ENCODE assay signal across 8 cellular contexts in the genomic region with DNA sequence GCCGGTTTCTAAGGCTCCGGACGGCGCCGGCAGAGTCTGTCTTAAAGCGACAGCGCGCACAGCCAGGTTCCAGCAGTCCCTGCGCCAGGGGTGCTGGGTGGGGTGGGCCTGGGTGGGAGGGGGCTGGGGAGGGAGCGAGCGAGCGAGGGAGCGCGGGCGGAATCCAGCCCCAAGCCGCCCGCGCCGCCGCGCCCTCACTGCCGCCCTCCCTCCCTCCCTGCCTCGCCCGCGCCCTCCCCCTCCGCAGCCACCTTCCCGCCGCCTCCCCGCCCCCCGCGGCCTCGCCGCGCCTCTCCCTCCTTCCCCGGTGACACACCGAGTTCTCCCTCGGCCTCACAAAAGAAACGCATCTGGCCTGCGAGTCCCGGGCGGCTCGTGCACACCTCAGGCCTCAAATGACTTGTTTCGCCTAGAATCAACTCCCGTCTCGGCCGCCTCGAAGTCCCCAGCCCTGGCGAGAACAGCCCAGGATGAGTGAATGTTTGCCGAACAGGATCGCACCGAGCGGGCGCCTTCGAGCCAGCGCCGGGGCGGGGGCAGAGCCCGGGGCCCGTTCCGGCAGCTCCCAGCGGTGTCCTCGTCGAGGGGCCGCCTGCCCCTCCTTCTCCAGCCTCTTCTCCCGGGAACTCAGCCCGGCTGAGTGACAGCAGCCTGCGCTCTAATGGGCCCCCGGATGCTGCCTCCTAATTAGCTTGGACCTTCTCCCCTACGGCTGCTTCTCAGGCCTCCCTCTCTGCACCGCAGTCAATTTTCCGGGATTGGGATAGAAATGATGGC. TPM values are rescaled to one million over a fixed set of nuclear protein-coding genes. Genes with fewer than 3 reads are reported as not detected.
DNase-seq lines count a peak whose midpoint lies in the region; ATAC-seq lines count a peak whose summit lies in the region.

A gene (minus strand): TSS at position 43 of the 777 bp plus-strand sequence. CDS start 347 bp downstream, outside the sequence.

- WGBS in ectodermal cell, 2 experiments: 0 to 1% methylated on average over 71 of the region's 71 CpGs
- WGBS in aorta, 2 donors: 28 to 42% methylated on average over 41 to 69 of the region's 71 CpGs

- CTCF ChIA-PET in naive thymus-derived CD4-positive, alpha-beta T cell (lab: Charles Lee): no interaction called here

- H3K27ac ChIP-seq in KOPT-K1 (ENCODE audit: low read depth, low read length, poor library complexity, severe bottlenecking) (peak within 1 kb of the TSS; percentile 43), ectodermal cell (ENCODE audit: insufficient read depth, low read depth, low read length, poor library complexity, severe bottlenecking) (no peak within 1 kb of the TSS), aorta (ENCODE audit: low read depth in 1 of 2, low read length in 2 of 2) (no peak within 1 kb of the TSS)
- no peak within 1 kb of the TSS for H3K27ac ChIP-seq in naive thymus-derived CD4-positive, alpha-beta T cell (ENCODE audit: low read depth, low read length)

- DNase-seq in EH (ENCODE audit: low read depth): peak; percentile 59
- DNase-seq in T-helper 2 cell treated with Interferon-gamma antibody and Interleukin-4, amounts not matched to agents 5 μg/mL and 100 μg/mL, for 36 hours (ENCODE audit: low spot score): peak; percentile 17
- DNase-seq in naive thymus-derived CD4-positive, alpha-beta T cell: peak in 1 of 9 donors; percentile 51
- DNase-seq in aorta: peak in 1 of 2 donors; percentile 83
- no peak for DNase-seq in SKM-1 treated with dmso at 0.1 percent for 144 hours (lab: John Stamatoyannopoulos, UW; ENCODE audit: unreplicated experiment)

- intact Hi-C loops in naive thymus-derived CD4-positive, alpha-beta T cell (cut with micrococcal nuclease): loop anchor here (2.0 to 10.0 kb wide), 3 partner anchors 70 to 290 kb away; a partner anchor contains a TSS
- intact Hi-C loops in aorta (cut with DNase I): no loop called here

- H3K4me1 ChIP-seq in ectodermal cell (ENCODE audit: control insufficient read depth, insufficient read depth, low read length) (peaks cover 34% of the 10 kb centered on the region), aorta (ENCODE audit: control insufficient read depth in 1 of 2, insufficient read depth in 2 of 2, low read length in 2 of 2) (no peaks in the 10 kb centered on the region)
- peaks cover 0 to 14% of the 10 kb centered on the region in 2 donors for H3K4me1 ChIP-seq in naive thymus-derived CD4-positive, alpha-beta T cell (ENCODE audit: control insufficient read depth in 2 of 2, insufficient read depth in 2 of 2, low read length in 2 of 2)

- peaks cover 84% of the 10 kb centered on the region for H3K27me3 Mint-ChIP-seq in T-helper 2 cell treated with Interferon-gamma antibody and Interleukin-4, amounts not matched to agents 5 μg/mL and 100 μg/mL, for 36 hours (ENCODE audit: low read depth)
- H3K27me3 Mint-ChIP-seq in naive thymus-derived CD4-positive, alpha-beta T cell: peaks cover 74 to 84% (median 77%) of the 10 kb centered on the region in 5 donors

- peaks cover 4% of the 10 kb centered on the region for H3K9me3 Mint-ChIP-seq in T-helper 2 cell treated with Interferon-gamma antibody and Interleukin-4, amounts not matched to agents 5 μg/mL and 100 μg/mL, for 36 hours
- peaks cover 0 to 8% (median 3%) of the 10 kb centered on the region in 11 donors for H3K9me3 Mint-ChIP-seq in naive thymus-derived CD4-positive, alpha-beta T cell

- no peaks in the 10 kb centered on the region for H3K36me3 ChIP-seq in KOPT-K1 (ENCODE audit: insufficient read depth, low read length)
- no peaks in the 10 kb centered on the region for H3K36me3 ChIP-seq in ectodermal cell (ENCODE audit: control insufficient read depth, insufficient read depth, low read length)
- H3K36me3 ChIP-seq in naive thymus-derived CD4-positive, alpha-beta T cell (ENCODE audit: control insufficient read depth in 2 of 3, insufficient read depth in 3 of 3, low read length in 3 of 3): no peaks in the 10 kb centered on the region
- no peaks in the 10 kb centered on the region for H3K36me3 ChIP-seq in aorta (ENCODE audit: control insufficient read depth in 1 of 2, insufficient read depth in 2 of 2, low read length in 1 of 2)

- H3K4me3 ChIP-seq in ectodermal cell (ENCODE audit: insufficient read depth, low read depth, low read length) (peak within 1 kb of the TSS; percentile 31), aorta (ENCODE audit: low read length in 2 of 2) (peak within 1 kb of the TSS; percentile 50 to 53)
- peak within 1 kb of the TSS; percentile 44 for H3K4me3 ChIP-seq in naive thymus-derived CD4-positive, alpha-beta T cell (ENCODE audit: low read length)

- peaks cover 100% of the 10 kb centered on the region for H3K27me3 ChIP-seq in ectodermal cell (ENCODE audit: control insufficient read depth, insufficient read depth, low read length, poor library complexity, severe bottlenecking)
- H3K27me3 ChIP-seq in naive thymus-derived CD4-positive, alpha-beta T cell (ENCODE audit: control insufficient read depth in 2 of 2, insufficient read depth in 2 of 2, low read length in 2 of 2): peaks cover 0 to 43% of the 10 kb centered on the region in 2 donors
- H3K27me3 ChIP-seq in aorta (ENCODE audit: control insufficient read depth in 1 of 2, insufficient read depth in 2 of 2, low read length in 1 of 2): no peaks in the 10 kb centered on the region

- ATAC-seq in naive thymus-derived CD4-positive, alpha-beta T cell: no peak
- ATAC-seq in aorta (ENCODE audit: low FRiP score) (no peak), GM21737 (IDR thresholded peaks at IDR 0.05; ENCODE audit: unreplicated experiment) (no peak)

- peaks cover 29% of the 10 kb centered on the region for H3K4me1 Mint-ChIP-seq in T-helper 2 cell treated with Interferon-gamma antibody and Interleukin-4, amounts not matched to agents 5 μg/mL and 100 μg/mL, for 36 hours (ENCODE audit: low read depth)
- H3K4me1 Mint-ChIP-seq in naive thymus-derived CD4-positive, alpha-beta T cell: peaks cover 27 to 54% (median 42%) of the 10 kb centered on the region in 7 donors

- POLR2A ChIA-PET in naive thymus-derived CD4-positive, alpha-beta T cell (lab: Charles Lee): no interaction called here

- H3K4me3 Mint-ChIP-seq in T-helper 2 cell treated with Interferon-gamma antibody and Interleukin-4, amounts not matched to agents 5 μg/mL and 100 μg/mL, for 36 hours: peak within 1 kb of the TSS; percentile 85
- peak within 1 kb of the TSS; percentile 80 to 93 (median 84) for H3K4me3 Mint-ChIP-seq in naive thymus-derived CD4-positive, alpha-beta T cell

- H3K27ac Mint-ChIP-seq in T-helper 2 cell treated with Interferon-gamma antibody and Interleukin-4, amounts not matched to agents 5 μg/mL and 100 μg/mL, for 36 hours: peak within 1 kb of the TSS; percentile 52
- H3K27ac Mint-ChIP-seq in naive thymus-derived CD4-positive, alpha-beta T cell: peak within 1 kb of the TSS in 1 of 9 donors; percentile 82

- H3K36me3 Mint-ChIP-seq in T-helper 2 cell treated with Interferon-gamma antibody and Interleukin-4, amounts not matched to agents 5 μg/mL and 100 μg/mL, for 36 hours (ENCODE audit: low read depth): no peaks in the 10 kb centered on the region
- peaks cover 0 to 4% (median 3%) of the 10 kb centered on the region in 5 donors for H3K36me3 Mint-ChIP-seq in naive thymus-derived CD4-positive, alpha-beta T cell

- H3K9me3 ChIP-seq in KOPT-K1 (ENCODE audit: insufficient read depth, low read length, poor library complexity, severe bottlenecking) (no peaks in the 10 kb centered on the region), ectodermal cell (ENCODE audit: control insufficient read depth, low read length) (no peaks in the 10 kb centered on the region), aorta (ENCODE audit: control insufficient read depth, low read length) (no peaks in the 10 kb centered on the region)
- H3K9me3 ChIP-seq in naive thymus-derived CD4-positive, alpha-beta T cell (ENCODE audit: control insufficient read depth in 2 of 3, low read length in 3 of 3): no peaks in the 10 kb centered on the region

RNA-seq across cellular contexts. Expression of the gene that starts here (rescaled TPM):
- 0.26 TPM for polyA plus RNA-seq in ectodermal cell (2013, experiment 1 of 4)
- polyA plus RNA-seq in ectodermal cell (2013, experiment 2 of 4): 0.34 TPM
- 1.2 TPM for polyA plus RNA-seq in ectodermal cell (2013, experiment 3 of 4)
- polyA plus RNA-seq in ectodermal cell (2013, experiment 4 of 4): 0.53 TPM
- total RNA-seq in naive thymus-derived CD4-positive, alpha-beta T cell: under 1 TPM in 1 of 5 experiments, not detected in 4; 0.17 TPM
- not detected for polyA plus RNA-seq in naive thymus-derived CD4-positive, alpha-beta T cell
- total RNA-seq in aorta: under 1 TPM in 1 of 2 donors, not detected in 1; 0.39 TPM
- 1 to 10 TPM in 1 of 2 donors, under 1 TPM in 1; 0.49 to 2.3 TPM for polyA plus RNA-seq in aorta

Comparison
In these comparisons a context has a peak if more than half of its experiments do, and no peak if none do; other contexts are left out.
1. intact Hi-C loops: an anchor here in naive thymus-derived CD4-positive, alpha-beta T cell (2.0 to 10.0 kb wide); none called in aorta.